8 cellular contexts compared by ENCODE assay signal in genomic region chr11:66545701-66546367, GRCh38. TPM values are rescaled to one million over a fixed set of nuclear protein-coding genes. Genes with fewer than 3 reads are reported as not detected.
DNase-seq lines count a peak whose midpoint lies in the region; ATAC-seq, FAIRE-seq and TF ChIP-seq lines count a peak whose summit lies in the region.

Gene ZDHHC24, minus strand, starts transcription at chr11:66546048. Its CDS starts 45 bp downstream, at chr11:66546003.

- H3K9me3 ChIP-seq in A673 (ENCODE audit: low read depth, low read length, poor library complexity, severe bottlenecking): no peaks in the 10 kb centered on the region
- no peaks in the 10 kb centered on the region for H3K9me3 ChIP-seq in WERI-Rb-1 (ENCODE audit: severe bottlenecking)
- H3K9me3 ChIP-seq in smooth muscle cell (replicated peaks; ENCODE audit: low read depth): no peaks in the 10 kb centered on the region

- H4K20me1 ChIP-seq in smooth muscle cell (ENCODE audit: low read depth): no peaks in the 10 kb centered on the region

- H3K79me2 ChIP-seq in smooth muscle cell (ENCODE audit: low read depth): peaks cover 6% of the 10 kb centered on the region

- H3K27me3 ChIP-seq in A673 (replicated peaks; ENCODE audit: insufficient read depth, low read depth, low read length, poor library complexity) (no peaks in the 10 kb centered on the region), WERI-Rb-1 (ENCODE audit: insufficient read depth, low read depth, severe bottlenecking) (no peaks in the 10 kb centered on the region), bronchial epithelial cell (ENCODE audit: control insufficient read depth, insufficient read depth, low read length) (peaks cover 5% of the 10 kb centered on the region), smooth muscle cell (ENCODE audit: low read depth) (no peaks in the 10 kb centered on the region)

- intact Hi-C loops in A673 (cut with micrococcal nuclease; ENCODE audit: unreplicated experiment): no loop called here

- H3K4me1 ChIP-seq in A673 (ENCODE audit: insufficient read depth, low read length, poor library complexity, severe bottlenecking): peaks cover 4% of the 10 kb centered on the region
- peaks cover 13% of the 10 kb centered on the region for H3K4me1 ChIP-seq in smooth muscle cell (ENCODE audit: low read depth)

- H3K4me3 ChIP-seq in A673 (ENCODE audit: low read depth, low read length, poor library complexity, severe bottlenecking) (peak within 1 kb of the TSS; percentile 75), WERI-Rb-1 (ENCODE audit: low read depth, low read length) (peak within 1 kb of the TSS; percentile 77), bronchial epithelial cell (ENCODE audit: low read depth, low read length) (peak within 1 kb of the TSS; percentile 87), smooth muscle cell (peak within 1 kb of the TSS; percentile 90)

- H3F3A ChIP-seq in smooth muscle cell (ENCODE audit: low read depth): peaks cover 17% of the 10 kb centered on the region

- H3K9ac ChIP-seq in smooth muscle cell (ENCODE audit: low read depth): peak within 1 kb of the TSS; percentile 86

- peak within 1 kb of the TSS; percentile 57 for H2AFZ ChIP-seq in smooth muscle cell (ENCODE audit: low read depth)

- H3K4me2 ChIP-seq in smooth muscle cell: peak within 1 kb of the TSS; percentile 96

- DNase-seq in A673 (ENCODE audit: low spot score): peak; percentile 98
- peak; percentile 95 for DNase-seq in NCI-H2196 (lab: John Stamatoyannopoulos, UW; ENCODE audit: unreplicated experiment)
- DNase-seq in WERI-Rb-1: peak; percentile 97
- DNase-seq in bronchial epithelial cell (ENCODE audit: low read depth): peak; percentile 90
- peak; percentile 99 for DNase-seq in iPS-NIHi7 (ENCODE audit: extremely low spot score)
- DNase-seq in smooth muscle cell (lab: John Stamatoyannopoulos, UW; ENCODE audit: unreplicated experiment): peak; percentile 82

- H3K36me3 ChIP-seq in A673 (ENCODE audit: insufficient read depth, low read length, poor library complexity, severe bottlenecking) (no peaks in the 10 kb centered on the region), WERI-Rb-1 (no peaks in the 10 kb centered on the region), bronchial epithelial cell (ENCODE audit: control insufficient read depth, insufficient read depth, low read length) (peaks cover 15% of the 10 kb centered on the region), smooth muscle cell (ENCODE audit: low read depth) (no peaks in the 10 kb centered on the region)

- WGBS in smooth muscle cell (ENCODE audit: low lambda C conversion rate): under 1% methylated on average over 58 of the region's 71 CpGs

- H3K27ac ChIP-seq in A673 (ENCODE audit: low read depth, low read length, poor library complexity, severe bottlenecking) (peak within 1 kb of the TSS; percentile 57), WERI-Rb-1 (peak within 1 kb of the TSS; percentile 68), smooth muscle cell (ENCODE audit: low read depth) (no peak within 1 kb of the TSS)

- no peak for TF ChIP-seq CTCF in A673 (conservative IDR thresholded peaks at IDR 0.05; ENCODE audit: low read depth, low read length)
- no peak for TF ChIP-seq CTCF in WERI-Rb-1 (IDR thresholded peaks at IDR 0.05; ENCODE audit: low read depth, low read length)
- TF ChIP-seq CTCF in bronchial epithelial cell (IDR thresholded peaks at IDR 0.05; ENCODE audit: insufficient read depth, low read length, severe bottlenecking): no peak
- TF ChIP-seq CTCF in smooth muscle cell (IDR thresholded peaks at IDR 0.05; ENCODE audit: borderline replicate concordance, insufficient read depth, poor library complexity, severe bottlenecking): no peak

- POLR2A ChIA-PET in A673 (lab: Charles Lee; ENCODE audit: low non-redundant PET): no interaction called here

- no TSS peak for BruUV-seq in A673 (replicated peaks; lab: Mats Ljungman, UMichigan)

- ATAC-seq in GM18867 (IDR thresholded peaks at IDR 0.05; ENCODE audit: unreplicated experiment) (peak; percentile 85), HG03108 (IDR thresholded peaks at IDR 0.05; ENCODE audit: unreplicated experiment) (peak; percentile 84)

- CTCF ChIA-PET in A673 (lab: Charles Lee): interaction anchor here (1.1 kb wide), 1 partner anchor 133 kb away, joined by 3 read pairs; no protein-coding TSS in a partner anchor

- peak; percentile 23 for FAIRE-seq in bronchial epithelial cell (lab: Jason Lieb, UNC)

RNA-seq across cellular contexts. Expression of gene ZDHHC24, which starts in this region (rescaled TPM):
- total RNA-seq in A673 (2021): 9.7 and 12.2 TPM in 2 replicates
- 8.4 and 9.7 TPM in 2 replicates for total RNA-seq in bronchial epithelial cell
- total RNA-seq in smooth muscle cell: 11.1 and 15.7 TPM in 2 replicates
- 13.9 and 14.4 TPM in 2 replicates for polyA plus RNA-seq in smooth muscle cell
